Comparison of ENCODE assay signal across 26 cellular contexts in genomic region chr18:78896111-78896510, GRCh38.
"Had no signal": no experiment of that assay in that cellular context is flagged by ENCODE, and none has a peak within 500 bp of the region (broad histone marks: within the 10 kb centered on the region; RNA-seq: fewer than 3 reads in every experiment).

No MANE protein-coding gene starts in this region.

- H3K27me3 ChIP-seq: heart left ventricle, left lung, neural progenitor cell, neutrophil, ovary, transverse colon, upper lobe of left lung had no signal

- FAIRE-seq: keratinocyte, urothelium cell line had no signal

- H3K27ac ChIP-seq: heart left ventricle, left lung, lower lobe of right lung, neural progenitor cell, neutrophil, ovary, skin epidermis, transverse colon, upper lobe of left lung had no signal

- H3K36me3 ChIP-seq: heart left ventricle, left lung, lower lobe of right lung, neural progenitor cell, neutrophil, ovary, transverse colon, upper lobe of left lung had no signal

- H3K4me3 ChIP-seq: heart left ventricle, left lung, lower lobe of right lung, neural progenitor cell, ovary, skin epidermis, transverse colon, upper lobe of left lung had no signal

- H3K4me2 ChIP-seq: neural progenitor cell had no signal

- H2AFZ ChIP-seq: neural progenitor cell had no signal

- DNase-seq: heart left ventricle; kidney glomerular epithelial cell; left colon; left lung; lower lobe of right lung; mesendoderm; naive B cell; natural killer cell; nephron progenitor cell; occipital lobe; ovary; right cardiac atrium; stimulated activated CD4-positive, alpha-beta T cell treated with anti-CD3 and anti-CD28 coated beads, Interleukin-4, amount 100 ng/mL, for 4 hours; stimulated activated CD8-positive, alpha-beta memory T cell treated with anti-CD3 and anti-CD28 coated beads, Interleukin-4, amount 100 ng/mL, for 48 hours; stimulated activated naive CD4-positive, alpha-beta T cell treated with Interleukin-2 at 50 U/mL for 16 hours; stimulated activated naive CD8-positive, alpha-beta T cell treated with anti-CD3 and anti-CD28 coated beads, Interleukin-15, amount 100 ng/mL, for 72 hours; substantia nigra; transverse colon; upper lobe of left lung had no signal

- H3K9ac ChIP-seq: neural progenitor cell had no signal

- H3K9me3 ChIP-seq: left lung, lower lobe of right lung, neutrophil, ovary, transverse colon, upper lobe of left lung had no signal

- ATAC-seq: heart left ventricle; left colon; left lung; lower lobe of right lung; natural killer cell; right cardiac atrium; sciatic nerve; stimulated activated memory B cell treated with anti-CD40 and anti-IgM and Interleukin-4, amounts not matched to agents 10 μg/mL and 1 μg/mL and 100 μg/mL, for 72 hours; stimulated activated naive CD8-positive, alpha-beta T cell treated with anti-CD3 and anti-CD28 coated beads, Interleukin-15, amount 100 ng/mL, for 72 hours had no signal

- H3K4me1 ChIP-seq: heart left ventricle, left lung, lower lobe of right lung, neural progenitor cell, transverse colon, upper lobe of left lung had no signal
